Comparison of ENCODE assay signal across 1 cellular context in genomic region chr3:83953417-83954089, GRCh38.
TF ChIP-seq lines count a peak whose summit lies in the region.

No MANE protein-coding gene starts in this region.

TF ChIP-seq in HepG2, 621 proteins besides CTCF, POLR2A, EP300 and RAD21 (continued from another document):
- TF ChIP-seq ARID5B (CRISPR knock-in tag; IDR thresholded peaks at IDR 0.05) = no peak
- TF ChIP-seq ZNF629 (CRISPR knock-in tag; conservative IDR thresholded peaks at IDR 0.05) = no peak
- no peak for TF ChIP-seq TBX2 (CRISPR knock-in tag; IDR thresholded peaks at IDR 0.05; ENCODE audit: borderline replicate concordance)
- TF ChIP-seq ZNF569 (CRISPR knock-in tag; IDR thresholded peaks at IDR 0.05; ENCODE audit: borderline replicate concordance) = no peak
- TF ChIP-seq KDM5A (IDR thresholded peaks at IDR 0.05; ENCODE audit: borderline replicate concordance, low read length) = no peak
- TF ChIP-seq JARID2 (CRISPR knock-in tag; IDR thresholded peaks at IDR 0.05; ENCODE audit: insufficient replicate concordance) = no peak
- TF ChIP-seq, protein P1, sequence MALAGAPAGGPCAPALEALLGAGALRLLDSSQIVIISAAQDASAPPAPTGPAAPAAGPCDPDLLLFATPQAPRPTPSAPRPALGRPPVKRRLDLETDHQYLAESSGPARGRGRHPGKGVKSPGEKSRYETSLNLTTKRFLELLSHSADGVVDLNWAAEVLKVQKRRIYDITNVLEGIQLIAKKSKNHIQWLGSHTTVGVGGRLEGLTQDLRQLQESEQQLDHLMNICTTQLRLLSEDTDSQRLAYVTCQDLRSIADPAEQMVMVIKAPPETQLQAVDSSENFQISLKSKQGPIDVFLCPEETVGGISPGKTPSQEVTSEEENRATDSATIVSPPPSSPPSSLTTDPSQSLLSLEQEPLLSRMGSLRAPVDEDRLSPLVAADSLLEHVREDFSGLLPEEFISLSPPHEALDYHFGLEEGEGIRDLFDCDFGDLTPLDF (CRISPR knock-in tag; IDR thresholded peaks at IDR 0.05) = no peak
- TF ChIP-seq ZNF251 (CRISPR knock-in tag; IDR thresholded peaks at IDR 0.05) = no peak
